In the genomic region with DNA sequence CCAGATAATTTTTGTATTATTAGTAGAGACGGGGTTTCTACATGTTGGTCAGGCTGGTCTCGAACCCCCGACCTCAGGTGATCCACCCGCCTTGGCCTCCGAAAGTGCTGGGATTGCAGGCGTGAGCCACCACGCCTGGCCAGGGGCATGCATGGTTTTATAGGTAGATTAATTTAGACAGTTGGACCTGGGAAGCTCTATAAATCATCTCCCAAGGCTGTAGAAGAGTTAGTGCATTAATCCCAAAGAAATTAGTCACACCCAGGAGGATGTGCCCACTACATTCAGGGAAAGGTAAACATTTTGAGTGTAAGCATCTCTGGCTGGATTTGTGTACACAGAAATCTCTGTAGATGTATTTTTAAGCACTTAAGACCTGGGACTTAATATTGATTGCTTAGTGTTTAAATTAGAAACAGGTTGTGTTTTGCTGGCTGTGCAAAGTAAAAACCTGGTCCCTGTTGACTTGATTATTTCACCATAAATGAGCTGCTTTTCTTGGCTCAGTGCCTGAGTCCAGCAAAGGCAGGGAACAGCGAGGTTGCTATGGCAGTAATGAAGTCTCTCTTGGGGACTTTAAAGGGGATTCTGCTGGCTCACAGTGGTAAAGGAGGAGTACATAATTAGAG, we compare ENCODE assay signal across 8 cellular contexts. TPM values are rescaled to one million over a fixed set of nuclear protein-coding genes. Genes with fewer than 3 reads are reported as not detected.
DNase-seq lines count a peak whose midpoint lies in the region; ATAC-seq and TF ChIP-seq lines count a peak whose summit lies in the region.

No MANE protein-coding gene starts in this region.

- H3K27me3 ChIP-seq in A673 (replicated peaks; ENCODE audit: insufficient read depth, low read depth, low read length, poor library complexity), result no peaks in the 10 kb centered on the region

- peak overlapping the region; percentile 54 for H3K27ac ChIP-seq in A673 (ENCODE audit: low read depth, low read length, poor library complexity, severe bottlenecking)

- intact Hi-C loops in A673 (cut with micrococcal nuclease; ENCODE audit: unreplicated experiment), result no loop called here

- TF ChIP-seq CTCF in A673 (conservative IDR thresholded peaks at IDR 0.05; ENCODE audit: low read depth, low read length) (no peak), HFFc6 (IDR thresholded peaks at IDR 0.05) (no peak), GM10266 (IDR thresholded peaks at IDR 0.05; ENCODE audit: control insufficient read depth, insufficient read depth, low read depth, missing control alignments) (no peak)

- DNase-seq in A673 (ENCODE audit: low spot score), result peak; percentile 69
- peak; percentile 47 for DNase-seq in HFFc6
- peak; percentile 47 for DNase-seq in amniotic epithelial cell (ENCODE audit: low read depth)
- peak; percentile 47 for DNase-seq in kidney glomerular epithelial cell (lab: John Stamatoyannopoulos, UW)
- DNase-seq in GM10266 (ENCODE audit: extremely low spot score), result no peak
- DNase-seq in activated gamma-delta T cell (lab: John Stamatoyannopoulos, UW), result no peak
- DNase-seq in activated CD4-positive, alpha-beta T cell treated with anti-CD3 and anti-CD28 coated beads for 4 hours, result no peak

- H3K4me1 Mint-ChIP-seq in HFFc6 (ENCODE audit: low read depth), result peaks cover 48% of the 10 kb centered on the region

- H3K4me3 ChIP-seq in A673 (ENCODE audit: low read depth, low read length, poor library complexity, severe bottlenecking), result no peak overlapping the region

- peaks cover 30% of the 10 kb centered on the region for H3K36me3 Mint-ChIP-seq in HFFc6 (ENCODE audit: low read depth)

- H3K27me3 Mint-ChIP-seq in HFFc6 (ENCODE audit: insufficient read depth), result no peaks in the 10 kb centered on the region

- no peak for ATAC-seq in GM19328 (IDR thresholded peaks at IDR 0.05; ENCODE audit: unreplicated experiment)

- peaks cover 63% of the 10 kb centered on the region for H3K36me3 ChIP-seq in A673 (ENCODE audit: insufficient read depth, low read length, poor library complexity, severe bottlenecking)

- H3K4me1 ChIP-seq in A673 (ENCODE audit: insufficient read depth, low read length, poor library complexity, severe bottlenecking), result peaks cover 44% of the 10 kb centered on the region

- no TSS peak for BruUV-seq in A673 (replicated peaks; lab: Mats Ljungman, UMichigan)

- CTCF ChIA-PET in A673 (lab: Charles Lee), result no interaction called here

- no peaks in the 10 kb centered on the region for H3K9me3 ChIP-seq in A673 (ENCODE audit: low read depth, low read length, poor library complexity, severe bottlenecking)

- POLR2A ChIA-PET in A673 (lab: Charles Lee; ENCODE audit: low non-redundant PET), result no interaction called here

- no peaks in the 10 kb centered on the region for H3K9me3 Mint-ChIP-seq in HFFc6

- H3K27ac Mint-ChIP-seq in HFFc6, result peak overlapping the region; percentile 86

- peak overlapping the region; percentile 25; the same call in 1 of the 2 replicates for H3K4me3 Mint-ChIP-seq in HFFc6

RNA-seq across cellular contexts. Expression of a gene that starts 19.2 kb away (rescaled TPM):
- total RNA-seq in A673 (2021), result 47.4 and 57.3 TPM in 2 replicates
- 10 to 100 TPM; 41.0 to 54.1 (median 47.9) TPM for total RNA-seq in HFFc6 (2021; fragmentation: NEBNext Ultra II Directional; extraction: Animal tissue kit (Norgen Biotek cat#: 25700))

RNA-seq across cellular contexts. Expression of a gene that starts 19.3 kb away (rescaled TPM):
- total RNA-seq in A673 (2021), result 94.7 and 95.2 TPM in 2 replicates
- total RNA-seq in HFFc6 (2021; fragmentation: NEBNext Ultra II Directional; extraction: Animal tissue kit (Norgen Biotek cat#: 25700)), result 10 to 100 TPM; 55.5 to 74.7 (median 64.4) TPM

RNA-seq across cellular contexts. Expression of a gene that starts 30.8 kb away (rescaled TPM):
- 0.81 and 1.0 TPM in 2 replicates for total RNA-seq in A673 (2021)
- 1 to 10 TPM in 5 of 6 experiments, under 1 TPM in 1; 1.00 to 1.9 (median 1.2) TPM for total RNA-seq in HFFc6 (2021; fragmentation: NEBNext Ultra II Directional; extraction: Animal tissue kit (Norgen Biotek cat#: 25700))

Comparison
In these comparisons a context has a peak if more than half of its experiments do, and no peak if none do; other contexts are left out.
1. DNase-seq: peak in A673 (single experiment), HFFc6 (single experiment), amniotic epithelial cell (single experiment) and kidney glomerular epithelial cell (single experiment); none in GM10266 (single experiment), activated gamma-delta T cell (single experiment) and activated CD4-positive, alpha-beta T cell treated with anti-CD3 and anti-CD28 coated beads for 4 hours (0 of 2).